In genomic region chr15:64809649-64810498, GRCh38 we compare ENCODE assay signal across 8 cellular contexts. TPM values are rescaled to one million over a fixed set of nuclear protein-coding genes. Genes with fewer than 3 reads are reported as not detected.
DNase-seq lines count a peak whose midpoint lies in the region; ATAC-seq and TF ChIP-seq lines count a peak whose summit lies in the region.

No MANE protein-coding gene starts in this region.

- peak; percentile 92 for DNase-seq in GM03348 (ENCODE audit: low spot score)
- DNase-seq in MV-4-11 (lab: John Stamatoyannopoulos, UW) = peak; percentile 24
- peak; percentile 64 for DNase-seq in activated naive CD4-positive, alpha-beta T cell treated with anti-CD3 and anti-CD28 coated beads, Interleukin-2, amount 50 U/mL, for 16 hours
- DNase-seq in cardiac muscle cell (ENCODE audit: low read depth in 1 of 2, low spot score in 1 of 2) = peak; percentile 80 to 90
- peak; percentile 59 to 88 for DNase-seq in trophoblast cell
- DNase-seq in vagina (ENCODE audit: extremely low spot score in 2 of 2) = no peak

- no peak for TF ChIP-seq POLR2A in vagina (IDR thresholded peaks at IDR 0.05)

- H3K79me1 ChIP-seq in trophoblast cell (ENCODE audit: low read length) = peaks cover 11% of the 10 kb centered on the region

- H3K27ac ChIP-seq in cardiac muscle cell (no peak overlapping the region), trophoblast cell (ENCODE audit: low read depth, low read length) (no peak overlapping the region), vagina (no peak overlapping the region)

- peak overlapping the region; percentile 26 for H2AFZ ChIP-seq in trophoblast cell (ENCODE audit: insufficient read depth, low read length, poor library complexity)

- H3K4me3 ChIP-seq in cardiac muscle cell (no peak overlapping the region), trophoblast cell (ENCODE audit: low read depth, low read length) (no peak overlapping the region), vagina (no peak overlapping the region)

- H3K4me2 ChIP-seq in trophoblast cell (ENCODE audit: low read length) = peak overlapping the region; percentile 16

- no peaks in the 10 kb centered on the region for H3K79me2 ChIP-seq in trophoblast cell (ENCODE audit: control insufficient read depth, insufficient read depth, low read length, poor library complexity)

- ATAC-seq in SK-N-SH treated with all-trans-retinoic acid at 6 μM for 48 hours = peak; percentile 94
- no peak for ATAC-seq in HG02973 (IDR thresholded peaks at IDR 0.05; ENCODE audit: unreplicated experiment)

- TF ChIP-seq CTCF in cardiac muscle cell (IDR thresholded peaks at IDR 0.05; ENCODE audit: low read depth, low read length) (peak; percentile 98), vagina (IDR thresholded peaks at IDR 0.05) (peak; percentile 79 to 89 (median 80))

- WGBS in trophoblast cell (ENCODE audit: extremely low coverage, insufficient coverage, insufficient read length) = no CpG with 5 or more reads among the region's 14 CpGs

- no peak overlapping the region for H3K14ac ChIP-seq in trophoblast cell (ENCODE audit: low read length)

- H2BK120ac ChIP-seq in trophoblast cell (ENCODE audit: insufficient read depth, low read length, poor library complexity) = peak overlapping the region; percentile 4

- no peak overlapping the region for H2AK5ac ChIP-seq in trophoblast cell (ENCODE audit: low read length)

- H3K23ac ChIP-seq in trophoblast cell (ENCODE audit: low read length) = no peak overlapping the region

- peak overlapping the region; percentile 41 for H4K12ac ChIP-seq in trophoblast cell (ENCODE audit: low read depth, low read length)

- H3K4ac ChIP-seq in trophoblast cell (ENCODE audit: low read depth, low read length) = no peak overlapping the region

- H2BK5ac ChIP-seq in trophoblast cell (ENCODE audit: low read depth, low read length, poor library complexity) = no peak overlapping the region

- H3K18ac ChIP-seq in trophoblast cell (ENCODE audit: low read length) = no peak overlapping the region

- no peaks in the 10 kb centered on the region for H3K27me3 ChIP-seq in cardiac muscle cell
- H3K27me3 ChIP-seq in trophoblast cell (ENCODE audit: insufficient read depth, low read length) = no peaks in the 10 kb centered on the region
- H3K27me3 ChIP-seq in vagina = no peaks in the 10 kb centered on the region

- H4K91ac ChIP-seq in trophoblast cell (ENCODE audit: low read depth, low read length) = peak overlapping the region; percentile 50

- H3K4me1 ChIP-seq in cardiac muscle cell (ENCODE audit: low read depth) (peaks cover 31% of the 10 kb centered on the region), trophoblast cell (ENCODE audit: control insufficient read depth in 1 of 2, insufficient read depth in 2 of 2, low read length in 2 of 2) (peaks cover 9 to 10% of the 10 kb centered on the region in 2 experiments), vagina (peaks cover 5% of the 10 kb centered on the region)

- no peak overlapping the region for H3K9ac ChIP-seq in trophoblast cell (ENCODE audit: low read length)

- H4K8ac ChIP-seq in trophoblast cell (ENCODE audit: low read depth, low read length) = peak overlapping the region; percentile 44

- no peaks in the 10 kb centered on the region for H3K9me3 ChIP-seq in cardiac muscle cell (ENCODE audit: low read depth)
- H3K9me3 ChIP-seq in trophoblast cell (ENCODE audit: insufficient read depth, low read depth, low read length) = no peaks in the 10 kb centered on the region
- no peaks in the 10 kb centered on the region for H3K9me3 ChIP-seq in vagina

- H3K36me3 ChIP-seq in cardiac muscle cell = no peaks in the 10 kb centered on the region
- H3K36me3 ChIP-seq in trophoblast cell (ENCODE audit: control insufficient read depth in 1 of 2, insufficient read depth in 2 of 2, low read length in 2 of 2) = no peaks in the 10 kb centered on the region
- H3K36me3 ChIP-seq in vagina = no peaks in the 10 kb centered on the region

- H2BK12ac ChIP-seq in trophoblast cell (ENCODE audit: low read length) = no peak overlapping the region

- intact Hi-C loops in vagina (cut with DNase I) = loop anchor here (2.0 to 5.0 kb wide), 2 partner anchors 63 to 75 kb away; no protein-coding TSS in a partner anchor

TF ChIP-seq in SK-N-SH treated with all-trans-retinoic acid at 6 μM for 48 hours, 23 proteins besides CTCF, POLR2A, EP300 and RAD21 (continues in another document):
- TF ChIP-seq ZNF565 (CRISPR knock-in tag; conservative IDR thresholded peaks at IDR 0.05; ENCODE audit: low read depth) = no peak
- TF ChIP-seq PATZ1 (CRISPR knock-in tag; IDR thresholded peaks at IDR 0.05; ENCODE audit: borderline replicate concordance) = no peak
- no peak for TF ChIP-seq ZFP3 (CRISPR knock-in tag; IDR thresholded peaks at IDR 0.05)
- TF ChIP-seq ZC3H10 (CRISPR knock-in tag; IDR thresholded peaks at IDR 0.05) = no peak
- TF ChIP-seq GLIS3 (CRISPR knock-in tag; IDR thresholded peaks at IDR 0.05) = no peak
- no peak for TF ChIP-seq TSHZ2 (CRISPR knock-in tag; IDR thresholded peaks at IDR 0.05)
- TF ChIP-seq CREB5 (CRISPR knock-in tag; IDR thresholded peaks at IDR 0.05; ENCODE audit: low read depth) = no peak
- TF ChIP-seq CSRNP3 (CRISPR knock-in tag; IDR thresholded peaks at IDR 0.05) = no peak
- TF ChIP-seq ESRRG (CRISPR knock-in tag; IDR thresholded peaks at IDR 0.05) = no peak
- TF ChIP-seq BACH2 (CRISPR knock-in tag; IDR thresholded peaks at IDR 0.05; ENCODE audit: borderline replicate concordance) = no peak
- TF ChIP-seq OSR1 (CRISPR knock-in tag; IDR thresholded peaks at IDR 0.05) = no peak

RNA-seq across cellular contexts. Expression of gene PIF1, which starts 15.6 kb away (rescaled TPM):
- total RNA-seq in cardiac muscle cell (3.5 and 70.9 TPM in 2 replicates), vagina (6.6 TPM)
- 7.4 and 49.0 TPM in 2 replicates for polyA plus RNA-seq in cardiac muscle cell
- polyA plus RNA-seq in trophoblast cell (2013) = 7.7 and 8.2 TPM in 2 replicates

RNA-seq across cellular contexts. Expression of gene PLEKHO2, which starts 31.8 kb away (rescaled TPM):
- total RNA-seq in cardiac muscle cell = 7.6 and 9.3 TPM in 2 replicates
- 9.4 and 11.3 TPM in 2 replicates for polyA plus RNA-seq in cardiac muscle cell
- polyA plus RNA-seq in trophoblast cell (2013) = 12.4 and 13.6 TPM in 2 replicates
- total RNA-seq in vagina = 34.9 TPM

RNA-seq across cellular contexts. Expression of gene RBPMS2, which starts 34.5 kb away (rescaled TPM):
- total RNA-seq in cardiac muscle cell (18.4 and 35.4 TPM in 2 replicates), vagina (3.7 TPM)
- polyA plus RNA-seq in cardiac muscle cell = 213 and 223 TPM in 2 replicates
- polyA plus RNA-seq in trophoblast cell (2013) = 49.4 and 49.5 TPM in 2 replicates

Comparison
In these comparisons a context has a peak if more than half of its experiments do, and no peak if none do; other contexts are left out.
1. DNase-seq: peak in GM03348 (single experiment), MV-4-11 (single experiment), activated naive CD4-positive, alpha-beta T cell treated with anti-CD3 and anti-CD28 coated beads, Interleukin-2, amount 50 U/mL, for 16 hours (single experiment), cardiac muscle cell (2 of 2) and trophoblast cell (2 of 2); none in vagina (0 of 2).